ENCODE assay signal across 21 cellular contexts in genomic region chr2:241534701-241535375, GRCh38. TPM values are rescaled to one million over a fixed set of nuclear protein-coding genes. Genes with fewer than 3 reads are reported as not detected.
DNase-seq lines count a peak whose midpoint lies in the region; ATAC-seq, FAIRE-seq and TF ChIP-seq lines count a peak whose summit lies in the region.
"Had no signal": no experiment of that assay in that cellular context is flagged by ENCODE, and none has a peak within 500 bp of the region (broad histone marks: within the 10 kb centered on the region; RNA-seq: fewer than 3 reads in every experiment).

No MANE protein-coding gene starts in this region.

- no peaks in the 10 kb centered on the region for H3K79me2 ChIP-seq in H1 (ENCODE audit: control insufficient read depth in 1 of 2, insufficient read depth in 2 of 2, low read length in 2 of 2)

- H4K20me1 ChIP-seq in H1 (replicated peaks in 1 of 2; ENCODE audit: control insufficient read depth in 1 of 2, insufficient read depth in 2 of 2, low read length in 2 of 2): no peaks in the 10 kb centered on the region

- no peaks in the 10 kb centered on the region for H3K79me1 ChIP-seq in H1 (ENCODE audit: low read depth, low read length)

- no peaks in the 10 kb centered on the region for H3K9me3 ChIP-seq in H1 (ENCODE audit: insufficient read depth in 2 of 2, low read depth in 1 of 2, low read length in 1 of 2)
- no peaks in the 10 kb centered on the region for H3K9me3 ChIP-seq in liver (ENCODE audit: control insufficient read depth in 4 of 4, low read length in 3 of 4)
- H3K9me3 ChIP-seq: BE2C, Caco-2, HAP-1 had no signal

- H4K5ac ChIP-seq in H1 (ENCODE audit: insufficient read length, low read depth, low read length): no peak overlapping the region

- no peak overlapping the region for H3K4me2 ChIP-seq in H1 (ENCODE audit: insufficient read depth in 1 of 2, low read depth in 2 of 2, low read length in 2 of 2)
- H3K4me2 ChIP-seq: KMS-11 had no signal

- H3K9ac ChIP-seq in H1 (replicated peaks in 1 of 4; ENCODE audit: extremely low read depth in 1 of 4, low read depth in 3 of 4, low read length in 3 of 4) (no peak overlapping the region), liver (ENCODE audit: low read depth in 1 of 2, low read length in 2 of 2) (no peak overlapping the region)
- H3K9ac ChIP-seq: KMS-11 had no signal

- intact Hi-C loops in posterior vena cava (cut with DNase I): no loop called here

- H2AK5ac ChIP-seq in H1 (ENCODE audit: low read depth, low read length): no peak overlapping the region

- H2BK120ac ChIP-seq in H1 (replicated peaks; ENCODE audit: low read depth, low read length): no peak overlapping the region

- H3K14ac ChIP-seq in H1 (ENCODE audit: insufficient read length): no peak overlapping the region

- POLR2A ChIA-PET in H1 (lab: Charles Lee; ENCODE audit: partially characterized antibody): interaction anchor here (1.6 kb wide), 1 partner anchor 23 kb away, joined by 3 read pairs; no protein-coding TSS in a partner anchor

- H4K8ac ChIP-seq in H1 (ENCODE audit: extremely low read depth, insufficient read depth, low read length): peak overlapping the region; percentile 35; the same call in 1 of the 2 replicates

- no peak overlapping the region for H3K18ac ChIP-seq in H1 (ENCODE audit: extremely low read depth, low read length)

- no peak for TF ChIP-seq POLR2A in H1 (IDR thresholded peaks at IDR 0.05; ENCODE audit: control extremely low read depth in 1 of 2, low read depth in 2 of 2, low read length in 2 of 2)

- TF ChIP-seq EP300 in H1 (IDR thresholded peaks at IDR 0.05; ENCODE audit: borderline replicate concordance in 1 of 2, low read depth in 2 of 2, low read length in 2 of 2): no peak

- no peak overlapping the region for H2BK20ac ChIP-seq in H1 (ENCODE audit: low read length)

- no peak overlapping the region for H3K56ac ChIP-seq in H1 (replicated peaks; ENCODE audit: insufficient read length, low read depth, low read length)

- WGBS in H1 (ENCODE audit: extremely low coverage in 1 of 2, insufficient coverage in 1 of 2, insufficient read length in 1 of 2, insufficient replicate concordance in 2 of 2, low coverage in 1 of 2, low lambda C conversion rate in 2 of 2, missing lambda C conversion rate in 1 of 2), 2 experiments: 83% methylated on average over 17 of the region's 17 CpGs; no CpG with 5 or more reads in 1 of the 2 experiments
- 74% methylated on average over 17 of the region's 17 CpGs for WGBS in liver

- no peaks in the 10 kb centered on the region for H3K36me3 ChIP-seq in H7 (replicated peaks; ENCODE audit: control insufficient read depth, insufficient read depth, low read length)
- H3K36me3 ChIP-seq in H1 (ENCODE audit: control insufficient read depth in 2 of 4, insufficient read depth in 4 of 4, low read length in 3 of 4): no peaks in the 10 kb centered on the region
- H3K36me3 ChIP-seq in liver (ENCODE audit: control insufficient read depth in 4 of 4, insufficient read depth in 3 of 4, low read depth in 1 of 4, low read length in 3 of 4): no peaks in the 10 kb centered on the region
- H3K36me3 ChIP-seq: BE2C, HAP-1 had no signal

- CTCF ChIA-PET in H1 (lab: Charles Lee; ENCODE audit: partially characterized antibody): no interaction called here

- no peak overlapping the region for H3K4ac ChIP-seq in H1 (replicated peaks; ENCODE audit: insufficient read length, low read depth, low read length)

- no peak for TF ChIP-seq CTCF in H1 (IDR thresholded peaks at IDR 0.05; ENCODE audit: control extremely low read depth in 1 of 3, insufficient read depth in 1 of 3, low read depth in 1 of 3, low read length in 3 of 3)
- TF ChIP-seq CTCF in liver (IDR thresholded peaks at IDR 0.05; ENCODE audit: low read depth, low read length, missing input control): no peak

- no peak overlapping the region for H2BK12ac ChIP-seq in H1 (ENCODE audit: low read depth, low read length)

- H3K27me3 ChIP-seq in H7 (ENCODE audit: control insufficient read depth, insufficient read depth, low read length): peaks cover under 1% of the 10 kb centered on the region; the same call in 1 of the 2 replicates
- H3K27me3 ChIP-seq in H1 (replicated peaks in 1 of 4; ENCODE audit: control insufficient read depth in 3 of 4, extremely low read depth in 1 of 4, insufficient read depth in 3 of 4, low read length in 3 of 4): peaks cover 0 to 1% (median under 1%) of the 10 kb centered on the region in 4 experiments; a peak in 3 of 7 replicates
- H3K27me3 ChIP-seq in liver (ENCODE audit: control insufficient read depth in 4 of 4, insufficient read depth in 4 of 4, low read length in 3 of 4): no peaks in the 10 kb centered on the region
- H3K27me3 ChIP-seq: BE2C had no signal

- H2BK15ac ChIP-seq in H1 (ENCODE audit: low read length): no peak overlapping the region

- no peak overlapping the region for H4K91ac ChIP-seq in H1 (replicated peaks; ENCODE audit: insufficient read length, low read length)

- DNase-seq in AG08396 (ENCODE audit: low spot score) (peak; percentile 5), H7 (peak; percentile 51), H1 (ENCODE audit: low read depth in 1 of 2, low spot score in 2 of 2) (no peak), posterior vena cava (ENCODE audit: low spot score) (no peak), NCI-H2196 treated with DMSO at 0.1 percent for 48 hours (lab: John Stamatoyannopoulos, UW; ENCODE audit: unreplicated experiment) (no peak), NOMO-1 (lab: John Stamatoyannopoulos, UW; ENCODE audit: unreplicated experiment in 2 of 2) (no peak)
- DNase-seq: 8988T; BE2C; C1 segment of cervical spinal cord; Caco-2; CD4-positive, CD25-positive, alpha-beta regulatory T cell; GOT3 had no signal

- no peak for ATAC-seq in HG02571 (IDR thresholded peaks at IDR 0.05; ENCODE audit: unreplicated experiment)

- no peak overlapping the region for H3K4me3 ChIP-seq in H7 (ENCODE audit: insufficient read depth, low read depth, low read length)
- no peak overlapping the region for H3K4me3 ChIP-seq in H1 (ENCODE audit: extremely low read depth in 1 of 4, insufficient read depth in 2 of 4, low read depth in 3 of 4, low read length in 4 of 4)
- H3K4me3 ChIP-seq in liver (ENCODE audit: low read depth in 1 of 3, low read length in 3 of 3): no peak overlapping the region
- H3K4me3 ChIP-seq: HAP-1 had no signal

- no peak for FAIRE-seq in H1 (lab: Jason Lieb, UNC)
- FAIRE-seq: D721Med, G401.6, GM12892, GM18507 had no signal

- no peak overlapping the region for H3K27ac ChIP-seq in H1 (ENCODE audit: low read depth, low read length)
- no peak overlapping the region for H3K27ac ChIP-seq in liver (ENCODE audit: low read depth in 1 of 2, low read length in 2 of 2)
- H3K27ac ChIP-seq: HL-60, KMS-11 had no signal

- H2BK5ac ChIP-seq in H1 (ENCODE audit: low read depth, low read length): no peak overlapping the region

- H3K23me2 ChIP-seq in H1 (ENCODE audit: low read depth, low read length): no peaks in the 10 kb centered on the region

- no peak overlapping the region for H2AFZ ChIP-seq in H1 (ENCODE audit: low read length)

- H3K4me1 ChIP-seq in H1 (replicated peaks in 1 of 4; ENCODE audit: control insufficient read depth in 3 of 4, insufficient read depth in 4 of 4, low read length in 3 of 4): no peaks in the 10 kb centered on the region; a peak in 1 of 7 replicates
- no peaks in the 10 kb centered on the region for H3K4me1 ChIP-seq in liver (ENCODE audit: control insufficient read depth in 4 of 4, insufficient read depth in 4 of 4, low read length in 3 of 4)
- H3K4me1 ChIP-seq: BE2C, Caco-2, HAP-1 had no signal

- no peak overlapping the region for H3K23ac ChIP-seq in H1 (ENCODE audit: insufficient read length)

- TF ChIP-seq RAD21 in H1 (IDR thresholded peaks at IDR 0.05 in 1 of 2, conservative IDR thresholded peaks at IDR 0.05 in 1 of 2; ENCODE audit: low read depth in 2 of 2, low read length in 2 of 2) (no peak), liver (IDR thresholded peaks at IDR 0.05) (no peak)

TF ChIP-seq in H1, 55 proteins besides CTCF, POLR2A, EP300 and RAD21 (continues in another document):
- no peak for TF ChIP-seq GTF2F1 (IDR thresholded peaks at IDR 0.05; ENCODE audit: borderline replicate concordance, low read depth, low read length)
- no peak for TF ChIP-seq SIN3A (conservative IDR thresholded peaks at IDR 0.05 in 1 of 2, IDR thresholded peaks at IDR 0.05 in 1 of 2; ENCODE audit: low read depth in 1 of 2, low read length in 2 of 2)
- TF ChIP-seq SRF (IDR thresholded peaks at IDR 0.05; ENCODE audit: low read depth, low read length): no peak

RNA-seq across cellular contexts. Expression of gene BOK, which starts 23.7 kb away (rescaled TPM):
- total RNA-seq in H7 (2014; rRNA removed; shearing (Covaris generic)): 59.5 and 61.6 TPM in 2 replicates
- 33.7 and 34.7 TPM in 2 replicates for total RNA-seq in H1 (2021; fragmentation: NEBNext Ultra II Directional; extraction: Animal tissue kit (Norgen Biotek cat#: 25700))
- polyA plus RNA-seq in H1 (2011; rRNA removed) (37.6 and 47.9 TPM in 2 replicates), liver (10 to 100 TPM; 57.5 to 82.1 TPM)
- 33.5 TPM for polyA plus RNA-seq in H1 (2011; cell fraction: cytosol; rRNA removed)
- 50.2 TPM for polyA plus RNA-seq in H1 (2011; cell fraction: nucleus; rRNA removed)
- polyA plus RNA-seq in H1 (2012, experiment 1 of 2): 18.3 to 27.4 TPM (median 25.2 TPM) in 4 replicates
- 30.5 TPM for polyA plus RNA-seq in H1 (2012, experiment 2 of 2)
- 25.1 TPM for polyA plus RNA-seq in H1 (2013, experiment 1 of 2)
- polyA plus RNA-seq in H1 (2013, experiment 2 of 2): 24.1 TPM
- 14.2 and 14.4 TPM in 2 replicates for polyA minus RNA-seq in H1 (2011; rRNA and poly(A)+ RNA removed)
- polyA minus RNA-seq in H1 (2011; cell fraction: cytosol; rRNA and poly(A)+ RNA removed): 13.2 TPM
- 12.3 TPM for polyA minus RNA-seq in H1 (2011; cell fraction: nucleus; rRNA and poly(A)+ RNA removed)
- total RNA-seq in liver (10 to 100 TPM; 11.3 to 30.5 TPM), posterior vena cava (10 to 100 TPM; 20.1 to 29.7 TPM)
- total RNA-seq: CD4-positive, CD25-positive, alpha-beta regulatory T cell had no signal
- polyA plus RNA-seq: CD4-positive, CD25-positive, alpha-beta regulatory T cell had no signal

RNA-seq across cellular contexts. Expression of gene STK25, which starts 26.5 kb away (rescaled TPM):
- 353 and 443 TPM in 2 replicates for total RNA-seq in H7 (2014; rRNA removed; shearing (Covaris generic))
- 159 and 162 TPM in 2 replicates for total RNA-seq in H1 (2021; fragmentation: NEBNext Ultra II Directional; extraction: Animal tissue kit (Norgen Biotek cat#: 25700))
- 546 and 743 TPM in 2 replicates for polyA plus RNA-seq in H1 (2011; rRNA removed)
- polyA plus RNA-seq in H1 (2011; cell fraction: cytosol; rRNA removed): 422 TPM
- polyA plus RNA-seq in H1 (2011; cell fraction: nucleus; rRNA removed): 1,385 TPM
- polyA plus RNA-seq in H1 (2012, experiment 1 of 2): 179 to 242 TPM (median 225 TPM) in 4 replicates
- polyA plus RNA-seq in H1 (2012, experiment 2 of 2): 236 TPM
- polyA plus RNA-seq in H1 (2013, experiment 1 of 2): 117 TPM
- 108 TPM for polyA plus RNA-seq in H1 (2013, experiment 2 of 2)
- 256 and 338 TPM in 2 replicates for polyA minus RNA-seq in H1 (2011; rRNA and poly(A)+ RNA removed)
- polyA minus RNA-seq in H1 (2011; cell fraction: cytosol; rRNA and poly(A)+ RNA removed): 108 TPM
- polyA minus RNA-seq in H1 (2011; cell fraction: nucleus; rRNA and poly(A)+ RNA removed): 190 TPM
- total RNA-seq in liver: 10 to 100 TPM; 70.3 to 85.6 TPM
- polyA plus RNA-seq in liver: 10 to 100 TPM; 43.4 to 64.3 TPM
- 100 to 1,000 TPM in 1 of 2 donors, 10 to 100 TPM in 1; 92.5 to 103 TPM for total RNA-seq in posterior vena cava

Comparison
In these comparisons a context has a peak if more than half of its experiments do, and no peak if none do; other contexts are left out.
1. DNase-seq: peak in AG08396 (single experiment) and H7 (single experiment); none in H1 (0 of 2), posterior vena cava (single experiment), NCI-H2196 treated with DMSO at 0.1 percent for 48 hours (single experiment) and NOMO-1 (0 of 2).